Comparison of ENCODE assay signal across 14 cellular contexts in the genomic region with DNA sequence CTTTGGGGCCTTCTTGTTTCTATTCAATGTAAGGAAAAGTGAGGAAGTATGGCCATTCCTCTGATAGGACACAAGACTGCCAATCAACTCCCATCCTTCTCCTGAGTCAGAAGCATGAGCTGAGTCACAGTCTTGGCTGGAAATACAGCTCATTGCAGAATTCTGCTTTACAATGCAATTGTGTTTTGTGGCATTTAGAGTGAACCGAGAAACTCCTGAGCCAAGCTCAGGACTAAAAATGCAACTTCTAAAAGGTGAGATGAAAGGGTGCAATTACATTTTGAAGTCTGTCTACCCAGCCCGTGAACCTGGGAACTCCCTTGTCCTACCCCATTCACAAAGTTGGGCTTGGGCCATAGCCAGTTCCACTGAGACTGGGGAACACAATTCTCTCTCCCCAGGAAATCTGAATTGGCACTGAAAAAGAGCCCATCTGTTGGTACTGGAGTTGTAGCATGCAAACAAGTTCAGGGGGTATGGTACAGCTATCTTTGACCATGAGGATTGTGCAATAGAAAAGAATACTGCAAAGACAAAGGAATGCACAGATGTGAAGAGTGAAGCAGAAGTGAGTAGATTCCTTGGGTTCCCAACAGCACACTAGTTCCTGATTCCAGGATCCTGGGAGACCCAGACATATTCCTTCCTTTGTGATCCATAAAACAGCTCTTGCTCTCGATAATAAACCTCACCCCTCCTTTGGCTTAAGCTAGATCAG. TPM values are rescaled to one million over a fixed set of nuclear protein-coding genes. Genes with fewer than 3 reads are reported as not detected.
DNase-seq lines count a peak whose midpoint lies in the region; ATAC-seq and TF ChIP-seq lines count a peak whose summit lies in the region.
"Had no signal": no experiment of that assay in that cellular context is flagged by ENCODE, and none has a peak within 500 bp of the region (broad histone marks: within the 10 kb centered on the region; RNA-seq: fewer than 3 reads in every experiment).

No MANE protein-coding gene starts in this region.

- H3K27ac ChIP-seq in SK-N-SH (ENCODE audit: low read depth in 2 of 2, low read length in 1 of 2): peak overlapping the region in 1 of 2 experiments; percentile 41; a peak in 1 of 4 replicates
- H3K27ac ChIP-seq: SJSA1 had no signal

- DNase-seq in A172 (ENCODE audit: low spot score): peak; percentile 76
- peak; percentile 2 for DNase-seq in Caki2 (ENCODE audit: low read depth)
- DNase-seq in SK-N-SH: no peak
- peak; percentile 54 to 73 for DNase-seq in foreskin fibroblast
- DNase-seq in effector memory CD8-positive, alpha-beta T cell: no peak
- no peak for DNase-seq in NCI-H524 (lab: John Stamatoyannopoulos, UW)
- DNase-seq: DMS53; naive thymus-derived CD8-positive, alpha-beta T cell; NCI-H2081 treated with DMSO at 0.1 percent for 48 hours; stimulated activated CD4-positive, alpha-beta T cell treated with anti-CD3 and anti-CD28 coated beads, Interleukin-4, amount 100 ng/mL, for 24 hours had no signal

- H2AFZ ChIP-seq in SK-N-SH (ENCODE audit: low read depth): peak overlapping the region; percentile 76

- in situ Hi-C loops in Caki2 (cut with HindIII; ENCODE audit: low pct_unique_long_range_greater_than_20kb, low sequenced_read_pairs): no loop called here

- H3K4me3 Mint-ChIP-seq in effector memory CD8-positive, alpha-beta T cell: no peak overlapping the region
- H3K4me3 Mint-ChIP-seq: dendritic cell treated with granulocyte-macrophage colony-stimulating factor and Interleukin-4, amounts not matched to agents 40 ng/mL and 50 ng/mL, for 4 days; naive thymus-derived CD8-positive, alpha-beta T cell had no signal

- CTCF ChIA-PET in SK-N-SH (lab: Yijun Ruan, JAX): interaction anchor here (1.1 to 1.4 kb wide), 2 partner anchors 22 to 52 kb away, joined by 3 read pairs; no protein-coding TSS in a partner anchor

- TF ChIP-seq EP300 in SK-N-SH (IDR thresholded peaks at IDR 0.05; ENCODE audit: borderline replicate concordance in 1 of 2, low read depth in 1 of 2, low read length in 1 of 2): no peak

- TF ChIP-seq RAD21 in SK-N-SH (IDR thresholded peaks at IDR 0.05; ENCODE audit: low read length): no peak

- H3K4me1 Mint-ChIP-seq in effector memory CD8-positive, alpha-beta T cell (ENCODE audit: low read depth in 2 of 2): peaks cover 9 to 18% of the 10 kb centered on the region in 2 donors

- no peaks in the 10 kb centered on the region for H3K9me2 ChIP-seq in SK-N-SH

- no peak overlapping the region for H3K9ac ChIP-seq in SK-N-SH

- H3K27me3 Mint-ChIP-seq in effector memory CD8-positive, alpha-beta T cell: no peaks in the 10 kb centered on the region
- H3K27me3 Mint-ChIP-seq: dendritic cell treated with granulocyte-macrophage colony-stimulating factor and Interleukin-4, amounts not matched to agents 40 ng/mL and 50 ng/mL, for 4 days; naive thymus-derived CD8-positive, alpha-beta T cell had no signal

- no peaks in the 10 kb centered on the region for H3K9me3 Mint-ChIP-seq in effector memory CD8-positive, alpha-beta T cell
- H3K9me3 Mint-ChIP-seq: dendritic cell treated with granulocyte-macrophage colony-stimulating factor and Interleukin-4, amounts not matched to agents 40 ng/mL and 50 ng/mL, for 4 days had no signal

- H3K4me2 ChIP-seq in SK-N-SH: peak overlapping the region; percentile 49; the same call in 1 of the 2 replicates

- POLR2A ChIA-PET in SK-N-SH (lab: Yijun Ruan, JAX): no interaction called here

- H3F3A ChIP-seq in SK-N-SH (replicated peaks; ENCODE audit: insufficient read depth): peaks cover 9% of the 10 kb centered on the region

- H3K27me3 ChIP-seq in SK-N-SH (ENCODE audit: insufficient read depth): no peaks in the 10 kb centered on the region
- H3K27me3 ChIP-seq: SJSA1 had no signal

- peaks cover 44% of the 10 kb centered on the region for H3K36me3 Mint-ChIP-seq in effector memory CD8-positive, alpha-beta T cell (ENCODE audit: insufficient read depth)

- peak overlapping the region in 1 of 2 donors; percentile 41 for H3K27ac Mint-ChIP-seq in effector memory CD8-positive, alpha-beta T cell
- H3K27ac Mint-ChIP-seq: dendritic cell treated with granulocyte-macrophage colony-stimulating factor and Interleukin-4, amounts not matched to agents 40 ng/mL and 50 ng/mL, for 4 days had no signal

- H3K4me3 ChIP-seq in SK-N-SH (ENCODE audit: low read depth in 2 of 2, low read length in 1 of 2) (no peak overlapping the region), foreskin fibroblast (ENCODE audit: low read depth in 1 of 2, low read length in 2 of 2) (no peak overlapping the region)
- H3K4me3 ChIP-seq: SJSA1 had no signal

- no peak for TF ChIP-seq CTCF in SK-N-SH (IDR thresholded peaks at IDR 0.05)
- TF ChIP-seq CTCF in foreskin fibroblast (IDR thresholded peaks at IDR 0.05; ENCODE audit: low read depth, low read length): no peak

- WGBS in SK-N-SH (ENCODE audit: low lambda C conversion rate): 8% methylated on average over 3 of the region's 3 CpGs

- ATAC-seq in effector memory CD8-positive, alpha-beta T cell (replicated peaks): no peak
- ATAC-seq in GM19395 (IDR thresholded peaks at IDR 0.05; ENCODE audit: unreplicated experiment) (no peak), HG03175 (IDR thresholded peaks at IDR 0.05; ENCODE audit: unreplicated experiment) (no peak)
- ATAC-seq: naive thymus-derived CD8-positive, alpha-beta T cell had no signal

- H3K9me3 ChIP-seq in SK-N-SH: no peaks in the 10 kb centered on the region
- H3K9me3 ChIP-seq: SJSA1 had no signal

- no peaks in the 10 kb centered on the region for H3K36me3 ChIP-seq in SK-N-SH (replicated peaks in 1 of 2; ENCODE audit: control insufficient read depth in 1 of 2, insufficient read depth in 2 of 2, low read length in 1 of 2)
- H3K36me3 ChIP-seq: SJSA1 had no signal

- H3K79me2 ChIP-seq in SK-N-SH (ENCODE audit: insufficient read depth): no peaks in the 10 kb centered on the region

- H4K20me1 ChIP-seq in SK-N-SH (ENCODE audit: insufficient read depth): no peaks in the 10 kb centered on the region

- H3K4me1 ChIP-seq in SK-N-SH (ENCODE audit: control insufficient read depth in 1 of 2, insufficient read depth in 2 of 2, low read depth in 1 of 2, low read length in 1 of 2): no peaks in the 10 kb centered on the region
- H3K4me1 ChIP-seq: SJSA1 had no signal

TF ChIP-seq in SK-N-SH, 30 proteins besides CTCF, POLR2A, EP300 and RAD21:
- TF ChIP-seq ELF1 (IDR thresholded peaks at IDR 0.05) (peak; percentile 29; the same call in 1 of the 2 replicates), NFIC (IDR thresholded peaks at IDR 0.05; ENCODE audit: borderline replicate concordance) (peak; percentile 10; the same call in 1 of the 2 replicates), FOSL2 (IDR thresholded peaks at IDR 0.05; ENCODE audit: borderline replicate concordance, low read depth) (peak; percentile 74; the same call in 1 of the 2 replicates), RFX5 (IDR thresholded peaks at IDR 0.05; ENCODE audit: low read length) (no peak), JUND (IDR thresholded peaks at IDR 0.05) (peak; percentile 28; the same call in 1 of the 2 replicates), MXI1 (IDR thresholded peaks at IDR 0.05; ENCODE audit: low read depth, low read length) (no peak), GATA2 (CRISPR knock-in tag; IDR thresholded peaks at IDR 0.05) (no peak)
- TF ChIP-seq, protein P1, sequence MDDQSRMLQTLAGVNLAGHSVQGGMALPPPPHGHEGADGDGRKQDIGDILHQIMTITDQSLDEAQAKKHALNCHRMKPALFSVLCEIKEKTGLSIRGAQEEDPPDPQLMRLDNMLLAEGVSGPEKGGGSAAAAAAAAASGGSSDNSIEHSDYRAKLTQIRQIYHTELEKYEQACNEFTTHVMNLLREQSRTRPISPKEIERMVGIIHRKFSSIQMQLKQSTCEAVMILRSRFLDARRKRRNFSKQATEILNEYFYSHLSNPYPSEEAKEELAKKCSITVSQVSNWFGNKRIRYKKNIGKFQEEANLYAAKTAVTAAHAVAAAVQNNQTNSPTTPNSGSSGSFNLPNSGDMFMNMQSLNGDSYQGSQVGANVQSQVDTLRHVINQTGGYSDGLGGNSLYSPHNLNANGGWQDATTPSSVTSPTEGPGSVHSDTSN (IDR thresholded peaks at IDR 0.05): peak; percentile 92
- TF ChIP-seq, protein P2, sequence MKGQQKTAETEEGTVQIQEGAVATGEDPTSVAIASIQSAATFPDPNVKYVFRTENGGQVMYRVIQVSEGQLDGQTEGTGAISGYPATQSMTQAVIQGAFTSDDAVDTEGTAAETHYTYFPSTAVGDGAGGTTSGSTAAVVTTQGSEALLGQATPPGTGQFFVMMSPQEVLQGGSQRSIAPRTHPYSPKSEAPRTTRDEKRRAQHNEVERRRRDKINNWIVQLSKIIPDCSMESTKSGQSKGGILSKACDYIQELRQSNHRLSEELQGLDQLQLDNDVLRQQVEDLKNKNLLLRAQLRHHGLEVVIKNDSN (IDR thresholded peaks at IDR 0.05; ENCODE audit: borderline replicate concordance, low read depth): no peak
TF ChIP-seq in SK-N-SH: peak in this region for 5.

RNA-seq across cellular contexts. Expression of a gene that starts 43.1 kb away (rescaled TPM):
- total RNA-seq in A172 (2014; rRNA removed; shearing (Covaris generic)): not detected in 2 replicates
- total RNA-seq in Caki2 (2014; rRNA removed; shearing (Covaris generic); ENCODE audit: low replicate concordance): not detected in 2 replicates
- 3.7 and 6.8 TPM in 2 replicates for polyA plus RNA-seq in SK-N-SH (2012; rRNA removed)
- polyA plus RNA-seq in SK-N-SH (2012; cell fraction: cytosol; rRNA removed): 3.3 and 5.0 TPM in 2 replicates
- 3.9 and 4.4 TPM in 2 replicates for polyA plus RNA-seq in SK-N-SH (2012; cell fraction: nucleus; rRNA removed)
- total RNA-seq: SJSA1 had no signal
- polyA plus RNA-seq: naive thymus-derived CD8-positive, alpha-beta T cell had no signal

RNA-seq across cellular contexts. Expression of a gene that starts 54.4 kb away (rescaled TPM):
- 0.83 and 0.93 TPM in 2 replicates for total RNA-seq in A172 (2014; rRNA removed; shearing (Covaris generic))
- 0.14 TPM in 1 of 2 replicates, not detected in the other for total RNA-seq in Caki2 (2014; rRNA removed; shearing (Covaris generic); ENCODE audit: low replicate concordance)
- 3.3 and 4.5 TPM in 2 replicates for polyA plus RNA-seq in SK-N-SH (2012; rRNA removed)
- 1.3 and 3.2 TPM in 2 replicates for polyA plus RNA-seq in SK-N-SH (2012; cell fraction: cytosol; rRNA removed)
- 8.1 and 12.0 TPM in 2 replicates for polyA plus RNA-seq in SK-N-SH (2012; cell fraction: nucleus; rRNA removed)

Comparison
In these comparisons a context has a peak if more than half of its experiments do, and no peak if none do; other contexts are left out.
1. DNase-seq: peak in A172 (single experiment), Caki2 (single experiment) and foreskin fibroblast (2 of 2); none in SK-N-SH (single experiment), effector memory CD8-positive, alpha-beta T cell (0 of 3) and NCI-H524 (0 of 2).